ENCODE assay signal across 9 cellular contexts in genomic region chr1:967466-968343, GRCh38. TPM values are rescaled to one million over a fixed set of nuclear protein-coding genes. Genes with fewer than 3 reads are reported as not detected.
A peak's percentile ranks its signal among the peaks of the same experiment; 100 is the strongest.
DNase-seq lines count a peak whose midpoint lies in the region; ATAC-seq and TF ChIP-seq lines count a peak whose summit lies in the region.
"Had no signal": no experiment of that assay in that cellular context is flagged by ENCODE, and none has a peak within 500 bp of the region (broad histone marks: within the 10 kb centered on the region; RNA-seq: fewer than 3 reads in every experiment).

No MANE protein-coding gene starts in this region.

- H3K27me3 Mint-ChIP-seq in Calu3 (ENCODE audit: unreplicated experiment) = no peaks in the 10 kb centered on the region

- no peak overlapping the region for H3K27ac Mint-ChIP-seq in Calu3 (ENCODE audit: unreplicated experiment)
- no peak overlapping the region for H3K27ac Mint-ChIP-seq in stimulated activated effector memory CD8-positive, alpha-beta T cell treated with anti-CD3 and anti-CD28 coated beads, Interleukin-12 subunit alpha, Interleukin-12 subunit beta, amount 100 ng/mL, for 72 hours

- H3K9me3 Mint-ChIP-seq in Calu3 (ENCODE audit: low read depth, unreplicated experiment) = no peaks in the 10 kb centered on the region
- no peaks in the 10 kb centered on the region for H3K9me3 Mint-ChIP-seq in stimulated activated effector memory CD8-positive, alpha-beta T cell treated with anti-CD3 and anti-CD28 coated beads, Interleukin-12 subunit alpha, Interleukin-12 subunit beta, amount 100 ng/mL, for 72 hours

- no peak for DNase-seq in Calu3
- DNase-seq in stimulated activated effector memory CD8-positive, alpha-beta T cell treated with anti-CD3 and anti-CD28 coated beads, Interleukin-12 subunit alpha, Interleukin-12 subunit beta, amount 100 ng/mL, for 72 hours (ENCODE audit: low spot score in 2 of 2) = no peak
- DNase-seq in GOT3 (lab: John Stamatoyannopoulos, UW) = no peak
- no peak for DNase-seq in NCI-H1417 (lab: John Stamatoyannopoulos, UW)

- no peak for ATAC-seq in stimulated activated effector memory CD8-positive, alpha-beta T cell treated with anti-CD3 and anti-CD28 coated beads, Interleukin-12 subunit alpha, Interleukin-12 subunit beta, amount 100 ng/mL, for 72 hours
- no peak for ATAC-seq in HG03097 (IDR thresholded peaks at IDR 0.05; ENCODE audit: low FRiP score, unreplicated experiment)

- BruUV-seq in Calu3 (replicated peaks; lab: Mats Ljungman, UMichigan) = no TSS peak

- H3K4me1 Mint-ChIP-seq in Calu3 (ENCODE audit: low read depth, unreplicated experiment) = no peaks in the 10 kb centered on the region
- peaks cover 6% of the 10 kb centered on the region for H3K4me1 Mint-ChIP-seq in stimulated activated effector memory CD8-positive, alpha-beta T cell treated with anti-CD3 and anti-CD28 coated beads, Interleukin-12 subunit alpha, Interleukin-12 subunit beta, amount 100 ng/mL, for 72 hours

- H3K4me3 ChIP-seq in KMS-11 (IDR thresholded peaks at IDR 0.05; ENCODE audit: insufficient read depth, low read depth, low read length) (peak overlapping the region; percentile 12), esophagus (ENCODE audit: low read depth in 1 of 2, low read length in 2 of 2) (peak overlapping the region; percentile 69 to 83)

- H3K27me3 ChIP-seq in KMS-11 (ENCODE audit: insufficient read depth, low read depth) = no peaks in the 10 kb centered on the region
- H3K27me3 ChIP-seq in esophagus (ENCODE audit: control insufficient read depth in 1 of 2, insufficient read depth in 2 of 2, low read length in 2 of 2) = no peaks in the 10 kb centered on the region
- H3K27me3 ChIP-seq: MG63 had no signal

- peak overlapping the region; percentile 99; the same call in 1 of the 2 replicates for H3K4me2 ChIP-seq in KMS-11

- H3K79me2 ChIP-seq in KMS-11 (ENCODE audit: insufficient read depth, low read depth) = no peaks in the 10 kb centered on the region

- intact Hi-C loops in Calu3 (cut with micrococcal nuclease; ENCODE audit: unreplicated experiment) = no loop called here

- no peaks in the 10 kb centered on the region for H4K20me1 ChIP-seq in KMS-11 (ENCODE audit: insufficient read depth)

- peak overlapping the region; percentile 69 for H3K4me3 Mint-ChIP-seq in Calu3 (ENCODE audit: low read depth, unreplicated experiment)
- H3K4me3 Mint-ChIP-seq in stimulated activated effector memory CD8-positive, alpha-beta T cell treated with anti-CD3 and anti-CD28 coated beads, Interleukin-12 subunit alpha, Interleukin-12 subunit beta, amount 100 ng/mL, for 72 hours = peak overlapping the region; percentile 62

- H3K4me1 ChIP-seq in KMS-11 (ENCODE audit: low read depth, poor library complexity, severe bottlenecking) = peaks cover 20% of the 10 kb centered on the region
- peaks cover 0 to 32% of the 10 kb centered on the region in 2 donors for H3K4me1 ChIP-seq in esophagus (ENCODE audit: control insufficient read depth in 2 of 2, insufficient read depth in 2 of 2, low read length in 1 of 2)

- H2AFZ ChIP-seq in KMS-11 (ENCODE audit: low read depth) = peak overlapping the region; percentile 95

- CTCF ChIA-PET in Calu3 (lab: Charles Lee) = no interaction called here

- 57 to 59% methylated on average over 23 of the region's 23 CpGs for WGBS in esophagus, 2 donors

- no peak for TF ChIP-seq CTCF in Calu3 (IDR thresholded peaks at IDR 0.05; ENCODE audit: unreplicated experiment)
- TF ChIP-seq CTCF in KMS-11 (conservative IDR thresholded peaks at IDR 0.05; ENCODE audit: low read depth, low read length) = no peak

- no peaks in the 10 kb centered on the region for H3K9me3 ChIP-seq in esophagus (ENCODE audit: control insufficient read depth in 2 of 2, insufficient read depth in 1 of 2, low read depth in 1 of 2, low read length in 1 of 2)
- H3K9me3 ChIP-seq: MG63, uterus had no signal

- H3K9ac ChIP-seq in KMS-11 = peak overlapping the region; percentile 48; the same call in 1 of the 2 replicates

- peaks cover 14% of the 10 kb centered on the region for H3K36me3 Mint-ChIP-seq in Calu3 (ENCODE audit: insufficient read depth, unreplicated experiment)
- no peaks in the 10 kb centered on the region for H3K36me3 Mint-ChIP-seq in stimulated activated effector memory CD8-positive, alpha-beta T cell treated with anti-CD3 and anti-CD28 coated beads, Interleukin-12 subunit alpha, Interleukin-12 subunit beta, amount 100 ng/mL, for 72 hours

- H3K27ac ChIP-seq in KMS-11 (no peak overlapping the region), esophagus (ENCODE audit: low read depth in 2 of 2, low read length in 1 of 2) (peak overlapping the region; percentile 97 to 98)
- H3K27ac ChIP-seq: uterus had no signal

- no peaks in the 10 kb centered on the region for H3K36me3 ChIP-seq in KMS-11 (ENCODE audit: insufficient read depth)
- H3K36me3 ChIP-seq in esophagus (ENCODE audit: control insufficient read depth in 2 of 2, insufficient read depth in 2 of 2, low read length in 1 of 2) = peaks cover 0 to 19% of the 10 kb centered on the region in 2 donors
- H3K36me3 ChIP-seq: uterus had no signal

RNA-seq across cellular contexts. Expression of gene PLEKHN1, which starts 1.4 kb away (rescaled TPM):
- 11.9 and 16.2 TPM in 2 replicates for total RNA-seq in Calu3 (2022)
- 10 to 100 TPM; 35.6 to 74.7 TPM for polyA plus RNA-seq in esophagus

RNA-seq across cellular contexts. Expression of gene KLHL17, which starts 7.3 kb away (rescaled TPM):
- total RNA-seq in Calu3 (2022) = 27.1 and 27.8 TPM in 2 replicates
- 10 to 100 TPM; 11.9 to 21.8 TPM for polyA plus RNA-seq in esophagus

RNA-seq across cellular contexts. Expression of gene NOC2L, which starts 8.6 kb away (rescaled TPM):
- 98.6 and 107 TPM in 2 replicates for total RNA-seq in Calu3 (2022)
- polyA plus RNA-seq in esophagus = 10 to 100 TPM; 60.8 to 67.4 TPM

RNA-seq across cellular contexts. Expression of gene PERM1, which starts 14.2 kb away (rescaled TPM):
- total RNA-seq in Calu3 (2022) = not detected in 2 replicates
- 1 to 10 TPM in 1 of 2 donors, under 1 TPM in 1; 0.47 to 3.4 TPM for polyA plus RNA-seq in esophagus

RNA-seq across cellular contexts. Expression of gene HES4, which starts 32.2 kb away (rescaled TPM):
- 35.5 and 51.3 TPM in 2 replicates for total RNA-seq in Calu3 (2022)
- polyA plus RNA-seq in esophagus = 10 to 100 TPM; 15.1 to 20.2 TPM
